In the genomic region with DNA sequence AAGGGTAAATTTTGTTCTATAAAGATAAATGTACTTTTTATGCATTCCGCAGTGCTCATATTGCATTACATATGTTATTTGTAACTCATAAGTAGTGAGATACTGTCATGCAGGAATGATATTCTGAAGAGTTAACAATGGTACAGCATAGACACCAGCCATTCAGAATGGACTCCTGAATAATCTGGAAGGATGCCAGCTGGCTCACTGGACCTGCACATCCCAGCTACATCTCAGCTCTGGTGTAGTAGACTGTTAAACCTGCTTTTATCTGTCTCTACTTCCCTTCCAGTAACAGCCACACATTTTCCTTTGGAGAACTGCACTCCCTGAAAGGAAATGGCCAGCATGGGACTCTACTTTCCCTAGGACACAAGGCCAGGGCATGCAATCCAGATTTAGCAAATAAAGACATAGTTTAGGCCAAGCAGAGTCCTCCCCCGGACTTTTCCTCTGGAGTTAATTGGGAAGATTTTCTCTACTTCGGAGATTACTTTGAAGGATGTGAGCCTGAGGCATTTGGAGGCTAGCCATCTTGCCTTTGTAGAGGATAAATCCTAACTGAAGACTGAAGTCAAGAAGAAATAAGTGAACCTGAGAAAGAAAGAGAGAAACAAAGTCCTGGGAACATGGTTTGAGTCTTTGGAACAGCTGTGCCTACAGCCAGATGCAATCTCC, we compare ENCODE assay signal across 16 cellular contexts.
DNase-seq lines count a peak whose midpoint lies in the region; ATAC-seq and TF ChIP-seq lines count a peak whose summit lies in the region.
"Had no signal": no experiment of that assay in that cellular context is flagged by ENCODE, and none has a peak within 500 bp of the region (broad histone marks: within the 10 kb centered on the region; RNA-seq: fewer than 3 reads in every experiment).

No MANE protein-coding gene starts in this region.

- ATAC-seq in Right ventricle myocardium inferior: peak; percentile 39
- ATAC-seq: activated CD4-positive, alpha-beta T cell treated with anti-CD3 and anti-CD28 coated beads for 36 hours had no signal

- TF ChIP-seq CTCF in fibroblast of the aortic adventitia (IDR thresholded peaks at IDR 0.05; ENCODE audit: insufficient read depth, low read length): no peak
- no peak for TF ChIP-seq CTCF in testis (IDR thresholded peaks at IDR 0.05)
- TF ChIP-seq CTCF in progenitor cell of endocrine pancreas (IDR thresholded peaks at IDR 0.05; ENCODE audit: unreplicated experiment): no peak

- no peak overlapping the region for H3K27ac Mint-ChIP-seq in progenitor cell of endocrine pancreas
- H3K27ac Mint-ChIP-seq: activated CD4-positive, alpha-beta T cell treated with anti-CD3 and anti-CD28 coated beads for 36 hours; activated T-helper 1 cell treated with anti-CD3 and anti-CD28 coated beads, Interleukin-12 subunit alpha, Interleukin-12 subunit beta, Interleukin-2, Interleukin-4 antibody, amounts not matched to agents 30 ng/mL and 10 ng/mL and 1 ng/mL, durations not matched to agents 14 hours and 24 hours and 36 hours had no signal

- H3K9me3 ChIP-seq in testis: no peaks in the 10 kb centered on the region
- H3K9me3 ChIP-seq: HAP-1, ovary, thoracic aorta had no signal

- H3K4me1 ChIP-seq in testis: no peaks in the 10 kb centered on the region
- H3K4me1 ChIP-seq: HAP-1 had no signal

- WGBS in testis, 2 donors: 56 to 71% methylated on average over 3 of the region's 3 CpGs

- H3K27me3 ChIP-seq in testis: no peaks in the 10 kb centered on the region
- H3K27me3 ChIP-seq: BLaER1 treated with 17β-estradiol and CSF1 and Interleukin-3, amounts not matched to agents 10 nM and 100 nM; cardiac muscle cell; ovary had no signal

- peaks cover 7% of the 10 kb centered on the region for H3K9me3 Mint-ChIP-seq in progenitor cell of endocrine pancreas (ENCODE audit: low read depth)
- H3K9me3 Mint-ChIP-seq: activated T-helper 1 cell treated with anti-CD3 and anti-CD28 coated beads, Interleukin-12 subunit alpha, Interleukin-12 subunit beta, Interleukin-2, Interleukin-4 antibody, amounts not matched to agents 30 ng/mL and 10 ng/mL and 1 ng/mL, durations not matched to agents 14 hours and 24 hours and 36 hours had no signal

- no peaks in the 10 kb centered on the region for H3K36me3 Mint-ChIP-seq in progenitor cell of endocrine pancreas (ENCODE audit: insufficient read depth)

- intact Hi-C loops in Right ventricle myocardium inferior (cut with DNase I) (no loop called here), cardiac septum (cut with DNase I) (no loop called here), testis (cut with DNase I; ENCODE audit: low total_unique reads) (no loop called here)

- H3K36me3 ChIP-seq in testis (ENCODE audit: low read depth, missing control alignments): no peaks in the 10 kb centered on the region
- H3K36me3 ChIP-seq: BLaER1 treated with 17β-estradiol and CSF1 and Interleukin-3, amounts not matched to agents 10 nM and 100 nM; cardiac muscle cell; HAP-1; ovary; thoracic aorta had no signal

- peaks cover 11% of the 10 kb centered on the region for H3K4me1 Mint-ChIP-seq in progenitor cell of endocrine pancreas (ENCODE audit: low read depth)

- DNase-seq in Right ventricle myocardium inferior (ENCODE audit: missing footprints) (no peak), cardiac septum (ENCODE audit: low spot score) (no peak), fibroblast of the aortic adventitia (ENCODE audit: low read depth) (peak; percentile 34), testis (peak; percentile 18), progenitor cell of endocrine pancreas (ENCODE audit: low spot score, unreplicated experiment) (no peak), T1000 (lab: John Stamatoyannopoulos, UW) (no peak)
- no peak for DNase-seq in activated CD8-positive, alpha-beta memory T cell treated with anti-CD3 and anti-CD28 coated beads, Interleukin-2, amount 50 U/mL, for 48 hours
- DNase-seq: activated CD4-positive, alpha-beta T cell treated with anti-CD3 and anti-CD28 coated beads for 36 hours; NCI-H526 had no signal

- H3K27me3 Mint-ChIP-seq in progenitor cell of endocrine pancreas: no peaks in the 10 kb centered on the region
- H3K27me3 Mint-ChIP-seq: activated CD4-positive, alpha-beta T cell treated with anti-CD3 and anti-CD28 coated beads for 36 hours had no signal

- H3K27ac ChIP-seq in testis: no peak overlapping the region
- H3K27ac ChIP-seq: BLaER1 treated with 17β-estradiol and CSF1 and Interleukin-3, amounts not matched to agents 10 nM and 100 nM; cardiac muscle cell; ovary; thoracic aorta had no signal

- no peak for TF ChIP-seq POLR2A in testis (IDR thresholded peaks at IDR 0.05)

- no peak overlapping the region for H3K4me3 ChIP-seq in fibroblast of the aortic adventitia (ENCODE audit: low read depth, low read length)
- no peak overlapping the region for H3K4me3 ChIP-seq in testis
- H3K4me3 ChIP-seq: BLaER1 treated with 17β-estradiol and CSF1 and Interleukin-3, amounts not matched to agents 10 nM and 100 nM; cardiac muscle cell; HAP-1; ovary; thoracic aorta had no signal

- no peak overlapping the region for H3K4me3 Mint-ChIP-seq in progenitor cell of endocrine pancreas (ENCODE audit: low read depth)
- H3K4me3 Mint-ChIP-seq: activated CD4-positive, alpha-beta T cell treated with anti-CD3 and anti-CD28 coated beads for 36 hours; activated T-helper 1 cell treated with anti-CD3 and anti-CD28 coated beads, Interleukin-12 subunit alpha, Interleukin-12 subunit beta, Interleukin-2, Interleukin-4 antibody, amounts not matched to agents 30 ng/mL and 10 ng/mL and 1 ng/mL, durations not matched to agents 14 hours and 24 hours and 36 hours had no signal

TF ChIP-seq in PFSK-1, 5 proteins besides CTCF, POLR2A, EP300 and RAD21:
- TF ChIP-seq POLR2AphosphoS5 (IDR thresholded peaks at IDR 0.05; ENCODE audit: low read depth, low read length) (no peak), SIN3A (IDR thresholded peaks at IDR 0.05; ENCODE audit: borderline replicate concordance, insufficient read depth, low read length) (0 out of 2 replicates have a peak, but pooled peaks have one; percentile 14), TAF1 (IDR thresholded peaks at IDR 0.05; ENCODE audit: borderline replicate concordance, insufficient read depth, low read length) (no peak), FOXP2 (optimal IDR thresholded peaks at IDR 0.05; ENCODE audit: borderline replicate concordance, extremely low read depth, extremely low read length, insufficient read depth) (no peak)
- TF ChIP-seq, protein P1, sequence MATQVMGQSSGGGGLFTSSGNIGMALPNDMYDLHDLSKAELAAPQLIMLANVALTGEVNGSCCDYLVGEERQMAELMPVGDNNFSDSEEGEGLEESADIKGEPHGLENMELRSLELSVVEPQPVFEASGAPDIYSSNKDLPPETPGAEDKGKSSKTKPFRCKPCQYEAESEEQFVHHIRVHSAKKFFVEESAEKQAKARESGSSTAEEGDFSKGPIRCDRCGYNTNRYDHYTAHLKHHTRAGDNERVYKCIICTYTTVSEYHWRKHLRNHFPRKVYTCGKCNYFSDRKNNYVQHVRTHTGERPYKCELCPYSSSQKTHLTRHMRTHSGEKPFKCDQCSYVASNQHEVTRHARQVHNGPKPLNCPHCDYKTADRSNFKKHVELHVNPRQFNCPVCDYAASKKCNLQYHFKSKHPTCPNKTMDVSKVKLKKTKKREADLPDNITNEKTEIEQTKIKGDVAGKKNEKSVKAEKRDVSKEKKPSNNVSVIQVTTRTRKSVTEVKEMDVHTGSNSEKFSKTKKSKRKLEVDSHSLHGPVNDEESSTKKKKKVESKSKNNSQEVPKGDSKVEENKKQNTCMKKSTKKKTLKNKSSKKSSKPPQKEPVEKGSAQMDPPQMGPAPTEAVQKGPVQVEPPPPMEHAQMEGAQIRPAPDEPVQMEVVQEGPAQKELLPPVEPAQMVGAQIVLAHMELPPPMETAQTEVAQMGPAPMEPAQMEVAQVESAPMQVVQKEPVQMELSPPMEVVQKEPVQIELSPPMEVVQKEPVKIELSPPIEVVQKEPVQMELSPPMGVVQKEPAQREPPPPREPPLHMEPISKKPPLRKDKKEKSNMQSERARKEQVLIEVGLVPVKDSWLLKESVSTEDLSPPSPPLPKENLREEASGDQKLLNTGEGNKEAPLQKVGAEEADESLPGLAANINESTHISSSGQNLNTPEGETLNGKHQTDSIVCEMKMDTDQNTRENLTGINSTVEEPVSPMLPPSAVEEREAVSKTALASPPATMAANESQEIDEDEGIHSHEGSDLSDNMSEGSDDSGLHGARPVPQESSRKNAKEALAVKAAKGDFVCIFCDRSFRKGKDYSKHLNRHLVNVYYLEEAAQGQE (IDR thresholded peaks at IDR 0.05; ENCODE audit: insufficient read depth in 1 of 2, low read depth in 2 of 2, low read length in 2 of 2): peak in 1 of 2 experiments; percentile 38; a peak in 1 of 4 replicates

Comparison
In these comparisons a context has a peak if more than half of its experiments do, and no peak if none do; other contexts are left out.
1. DNase-seq: peak in fibroblast of the aortic adventitia (single experiment) and testis (single experiment); none in Right ventricle myocardium inferior (single experiment), cardiac septum (single experiment), progenitor cell of endocrine pancreas (single experiment), activated CD8-positive, alpha-beta memory T cell treated with anti-CD3 and anti-CD28 coated beads, Interleukin-2, amount 50 U/mL, for 48 hours (single experiment) and T1000 (single experiment).